ENCODE assay signal across 8 cellular contexts in the genomic region with DNA sequence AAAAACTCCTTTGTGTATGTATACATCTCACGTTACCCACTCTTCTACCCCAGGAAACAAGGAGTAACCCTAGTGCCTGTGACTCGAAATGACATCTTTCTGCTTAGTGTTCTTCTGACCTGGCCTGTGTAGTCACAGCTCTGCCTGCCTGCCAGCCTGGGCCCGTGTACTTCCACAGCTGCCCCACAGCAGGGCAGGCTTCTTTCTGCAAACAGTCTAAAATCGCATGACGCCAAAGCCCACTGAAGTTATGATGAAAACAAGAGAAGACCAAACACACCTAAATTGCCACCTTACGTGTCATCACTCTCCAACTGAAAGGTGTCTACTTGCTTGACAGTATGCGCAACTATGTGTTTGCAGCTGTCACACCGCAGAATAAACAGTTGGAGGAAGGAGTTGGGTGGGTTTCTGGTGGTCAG. TPM values are rescaled to one million over a fixed set of nuclear protein-coding genes. Genes with fewer than 3 reads are reported as not detected.
DNase-seq lines count a peak whose midpoint lies in the region; ATAC-seq and TF ChIP-seq lines count a peak whose summit lies in the region.

No MANE protein-coding gene starts in this region.

- intact Hi-C loops in thyroid gland (cut with DNase I), result no loop called here

- H3K9me3 Mint-ChIP-seq in effector memory CD8-positive, alpha-beta T cell, result no peaks in the 10 kb centered on the region

- H3K4me3 ChIP-seq in HEK293 (ENCODE audit: low read depth, low read length) (peak overlapping the region; percentile 83), thyroid gland (replicated peaks in 1 of 3) (peak overlapping the region in 2 of 3 donors; percentile 71 to 83)

- H3K4me3 Mint-ChIP-seq in effector memory CD8-positive, alpha-beta T cell, result peak overlapping the region; percentile 72 to 80

- H3K36me3 ChIP-seq in HEK293 (ENCODE audit: control insufficient read depth in 2 of 2, insufficient read depth in 1 of 2, low read length in 2 of 2) (no peaks in the 10 kb centered on the region), thyroid gland (no peaks in the 10 kb centered on the region)

- TF ChIP-seq CTCF in HEK293 (tag by site-specific recombination; IDR thresholded peaks at IDR 0.05), result peak; percentile 87
- peak in 4 of 6 experiments; percentile 14 to 38 (median 23) for TF ChIP-seq CTCF in thyroid gland (IDR thresholded peaks at IDR 0.05)
- TF ChIP-seq CTCF in omental fat pad (IDR thresholded peaks at IDR 0.05), result no peak

- H3K4me1 ChIP-seq in HEK293 (ENCODE audit: control insufficient read depth, insufficient read depth, low read length) (peaks cover 3% of the 10 kb centered on the region; the same call in 1 of the 2 replicates), thyroid gland (peaks cover 12 to 18% of the 10 kb centered on the region in 2 donors)

- ATAC-seq in effector memory CD8-positive, alpha-beta T cell (replicated peaks), result no peak
- no peak for ATAC-seq in omental fat pad (ENCODE audit: low FRiP score)

- no peaks in the 10 kb centered on the region for H3K36me3 Mint-ChIP-seq in effector memory CD8-positive, alpha-beta T cell (ENCODE audit: insufficient read depth)

- H3K27me3 ChIP-seq in thyroid gland, result no peaks in the 10 kb centered on the region

- peaks cover 35 to 58% of the 10 kb centered on the region in 2 donors for H3K27me3 Mint-ChIP-seq in effector memory CD8-positive, alpha-beta T cell

- CTCF ChIA-PET in HEK293 (lab: Yijun Ruan, JAX), result interaction anchor here (1.0 to 6.0 kb wide), 14 partner anchors 13 to 311 kb away, joined by 3 to 62 read pairs (median 4); no protein-coding TSS in a partner anchor

- H3K27ac ChIP-seq in HEK293 (ENCODE audit: extremely low read depth, low read depth, low read length) (no peak overlapping the region), thyroid gland (peak overlapping the region in 2 of 3 donors; percentile 74 to 79)

- POLR2A ChIA-PET in HEK293 (lab: Yijun Ruan, JAX), result interaction anchor here (0.7 to 2.7 kb wide), 3 partner anchors 8 to 96 kb away, joined by 3 to 12 read pairs (median 6); no protein-coding TSS in a partner anchor

- DNase-seq in AG08395 (ENCODE audit: low spot score), result peak; percentile 35
- peak; percentile 4 for DNase-seq in RPMI7951 (ENCODE audit: low read depth)
- DNase-seq in effector memory CD8-positive, alpha-beta T cell, result no peak
- peak; percentile 80 for DNase-seq in medulla oblongata (ENCODE audit: extremely low spot score)
- DNase-seq in thyroid gland, result peak; percentile 54 to 61
- no peak for DNase-seq in GDM1 (lab: John Stamatoyannopoulos, UW)
- no peak for DNase-seq in omental fat pad (ENCODE audit: low spot score)

- H3K27ac Mint-ChIP-seq in effector memory CD8-positive, alpha-beta T cell, result no peak overlapping the region

- TF ChIP-seq POLR2A in thyroid gland (IDR thresholded peaks at IDR 0.05), result no peak

- WGBS in thyroid gland, 2 donors, result 19% methylated on average over 8 of the region's 8 CpGs

- no peaks in the 10 kb centered on the region for H3K9me3 ChIP-seq in HEK293 (ENCODE audit: control insufficient read depth, insufficient read depth, low read depth, low read length)
- H3K9me3 ChIP-seq in thyroid gland, result no peaks in the 10 kb centered on the region

- H3K4me1 Mint-ChIP-seq in effector memory CD8-positive, alpha-beta T cell (ENCODE audit: low read depth in 2 of 2), result peaks cover 19 to 21% of the 10 kb centered on the region in 2 donors

TF ChIP-seq in HEK293, 187 proteins besides CTCF, POLR2A, EP300 and RAD21 (continues in another document):
- TF ChIP-seq ZNF239 (tag by site-specific recombination; IDR thresholded peaks at IDR 0.05), result no peak
- no peak for TF ChIP-seq ZNF221 (tag by site-specific recombination; IDR thresholded peaks at IDR 0.05; ENCODE audit: borderline replicate concordance)
- no peak for TF ChIP-seq ZNF776 (tag by site-specific recombination; IDR thresholded peaks at IDR 0.05; ENCODE audit: borderline replicate concordance)
- peak; percentile 62 for TF ChIP-seq ZNF335 (tag by site-specific recombination; conservative IDR thresholded peaks at IDR 0.05)
- TF ChIP-seq ZBTB17 (tag by site-specific recombination; IDR thresholded peaks at IDR 0.05), result peak; percentile 33; the same call in 1 of the 2 replicates
- TF ChIP-seq ZNF155 (tag by site-specific recombination; IDR thresholded peaks at IDR 0.05), result no peak
- no peak for TF ChIP-seq REPIN1 (tag by site-specific recombination; IDR thresholded peaks at IDR 0.05; ENCODE audit: low read depth)
- TF ChIP-seq ZFP37 (tag by site-specific recombination; IDR thresholded peaks at IDR 0.05), result peak; percentile 38; the same call in 1 of the 2 replicates
- TF ChIP-seq ZNF433 (tag by site-specific recombination; IDR thresholded peaks at IDR 0.05; ENCODE audit: low read depth), result no peak
- no peak for TF ChIP-seq ZNF114 (tag by site-specific recombination; IDR thresholded peaks at IDR 0.05)
- TF ChIP-seq, protein P1, sequence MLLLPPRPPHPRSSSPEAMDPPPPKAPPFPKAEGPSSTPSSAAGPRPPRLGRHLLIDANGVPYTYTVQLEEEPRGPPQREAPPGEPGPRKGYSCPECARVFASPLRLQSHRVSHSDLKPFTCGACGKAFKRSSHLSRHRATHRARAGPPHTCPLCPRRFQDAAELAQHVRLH (tag by site-specific recombination; IDR thresholded peaks at IDR 0.05), result peak; percentile 33; the same call in 1 of the 2 replicates
- no peak for TF ChIP-seq ZNF37A (tag by site-specific recombination; IDR thresholded peaks at IDR 0.05)
- no peak for TF ChIP-seq ZNF843 (tag by site-specific recombination; IDR thresholded peaks at IDR 0.05)
- no peak for TF ChIP-seq ZNF677 (tag by site-specific recombination; IDR thresholded peaks at IDR 0.05)
- no peak for TF ChIP-seq ZNF157 (tag by site-specific recombination; IDR thresholded peaks at IDR 0.05)
- 0 out of 2 replicates have a peak, but pooled peaks have one; percentile 19 for TF ChIP-seq ZNF629 (tag by site-specific recombination; IDR thresholded peaks at IDR 0.05)
- TF ChIP-seq, protein P2, sequence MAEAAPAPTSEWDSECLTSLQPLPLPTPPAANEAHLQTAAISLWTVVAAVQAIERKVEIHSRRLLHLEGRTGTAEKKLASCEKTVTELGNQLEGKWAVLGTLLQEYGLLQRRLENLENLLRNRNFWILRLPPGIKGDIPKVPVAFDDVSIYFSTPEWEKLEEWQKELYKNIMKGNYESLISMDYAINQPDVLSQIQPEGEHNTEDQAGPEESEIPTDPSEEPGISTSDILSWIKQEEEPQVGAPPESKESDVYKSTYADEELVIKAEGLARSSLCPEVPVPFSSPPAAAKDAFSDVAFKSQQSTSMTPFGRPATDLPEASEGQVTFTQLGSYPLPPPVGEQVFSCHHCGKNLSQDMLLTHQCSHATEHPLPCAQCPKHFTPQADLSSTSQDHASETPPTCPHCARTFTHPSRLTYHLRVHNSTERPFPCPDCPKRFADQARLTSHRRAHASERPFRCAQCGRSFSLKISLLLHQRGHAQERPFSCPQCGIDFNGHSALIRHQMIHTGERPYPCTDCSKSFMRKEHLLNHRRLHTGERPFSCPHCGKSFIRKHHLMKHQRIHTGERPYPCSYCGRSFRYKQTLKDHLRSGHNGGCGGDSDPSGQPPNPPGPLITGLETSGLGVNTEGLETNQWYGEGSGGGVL (tag by site-specific recombination; IDR thresholded peaks at IDR 0.05), result no peak
- TF ChIP-seq, protein P3, sequence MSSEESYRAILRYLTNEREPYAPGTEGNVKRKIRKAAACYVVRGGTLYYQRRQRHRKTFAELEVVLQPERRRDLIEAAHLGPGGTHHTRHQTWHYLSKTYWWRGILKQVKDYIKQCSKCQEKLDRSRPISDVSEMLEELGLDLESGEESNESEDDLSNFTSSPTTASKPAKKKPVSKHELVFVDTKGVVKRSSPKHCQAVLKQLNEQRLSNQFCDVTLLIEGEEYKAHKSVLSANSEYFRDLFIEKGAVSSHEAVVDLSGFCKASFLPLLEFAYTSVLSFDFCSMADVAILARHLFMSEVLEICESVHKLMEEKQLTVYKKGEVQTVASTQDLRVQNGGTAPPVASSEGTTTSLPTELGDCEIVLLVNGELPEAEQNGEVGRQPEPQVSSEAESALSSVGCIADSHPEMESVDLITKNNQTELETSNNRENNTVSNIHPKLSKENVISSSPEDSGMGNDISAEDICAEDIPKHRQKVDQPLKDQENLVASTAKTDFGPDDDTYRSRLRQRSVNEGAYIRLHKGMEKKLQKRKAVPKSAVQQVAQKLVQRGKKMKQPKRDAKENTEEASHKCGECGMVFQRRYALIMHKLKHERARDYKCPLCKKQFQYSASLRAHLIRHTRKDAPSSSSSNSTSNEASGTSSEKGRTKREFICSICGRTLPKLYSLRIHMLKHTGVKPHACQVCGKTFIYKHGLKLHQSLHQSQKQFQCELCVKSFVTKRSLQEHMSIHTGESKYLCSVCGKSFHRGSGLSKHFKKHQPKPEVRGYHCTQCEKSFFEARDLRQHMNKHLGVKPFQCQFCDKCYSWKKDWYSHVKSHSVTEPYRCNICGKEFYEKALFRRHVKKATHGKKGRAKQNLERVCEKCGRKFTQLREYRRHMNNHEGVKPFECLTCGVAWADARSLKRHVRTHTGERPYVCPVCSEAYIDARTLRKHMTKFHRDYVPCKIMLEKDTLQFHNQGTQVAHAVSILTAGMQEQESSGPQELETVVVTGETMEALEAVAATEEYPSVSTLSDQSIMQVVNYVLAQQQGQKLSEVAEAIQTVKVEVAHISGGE (tag by site-specific recombination; conservative IDR thresholded peaks at IDR 0.05; ENCODE audit: low read depth), result no peak
- peak; percentile 54; the same call in 1 of the 2 replicates for TF ChIP-seq TRIM28 (IDR thresholded peaks at IDR 0.05; ENCODE audit: borderline replicate concordance, low read length)
- TF ChIP-seq ZNF324 (tag by site-specific recombination; IDR thresholded peaks at IDR 0.05), result no peak

RNA-seq across cellular contexts. Expression of gene GAREM1, which starts 1.5 kb away (rescaled TPM):
- total RNA-seq in RPMI7951 (2014; rRNA removed; shearing (Covaris generic)), result 0.29 and 0.60 TPM in 2 replicates
- total RNA-seq in thyroid gland (1 to 10 TPM; 4.6 to 6.8 (median 5.8) TPM), omental fat pad (10 to 100 TPM; 11.2 to 22.4 (median 13.8) TPM)

Comparison
In these comparisons a context has a peak if more than half of its experiments do, and no peak if none do; other contexts are left out.
1. DNase-seq: peak in AG08395 (single experiment), RPMI7951 (single experiment), medulla oblongata (single experiment) and thyroid gland (2 of 2); none in effector memory CD8-positive, alpha-beta T cell (0 of 3), GDM1 (single experiment) and omental fat pad (single experiment).
2. CTCF ChIP-seq: peak in HEK293 (single experiment) and thyroid gland (4 of 6); none in omental fat pad (0 of 3).